14 cellular contexts compared by ENCODE assay signal in the genomic region with DNA sequence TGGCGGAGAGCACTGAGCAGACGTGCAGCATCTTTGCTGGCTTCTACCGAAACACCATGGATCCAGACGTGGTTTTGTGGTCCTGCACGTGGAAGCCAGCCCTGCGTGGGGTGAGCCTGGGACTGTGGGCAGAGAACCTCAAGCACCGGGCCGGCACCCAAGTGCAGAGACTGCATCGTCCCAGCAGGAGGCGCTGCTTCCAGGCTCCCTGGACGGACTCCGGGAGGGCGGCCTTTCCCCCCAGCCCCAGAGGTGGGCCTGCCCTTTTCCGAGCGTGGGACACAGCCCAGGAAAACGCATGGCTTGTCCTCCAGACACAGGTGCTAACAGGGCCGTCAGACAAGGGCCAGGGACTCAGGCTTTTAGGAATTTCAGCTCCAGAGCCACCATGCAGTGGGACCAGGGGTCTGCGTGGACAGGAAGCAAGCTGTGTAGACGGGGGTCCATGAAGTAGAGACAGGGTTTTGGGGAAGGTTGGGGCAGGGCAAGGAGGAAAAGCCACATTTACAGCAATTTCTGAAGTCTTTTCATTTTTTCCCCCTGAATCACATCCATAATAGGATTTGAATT.
DNase-seq lines count a peak whose midpoint lies in the region; ATAC-seq and TF ChIP-seq lines count a peak whose summit lies in the region.
"Had no signal": no experiment of that assay in that cellular context is flagged by ENCODE, and none has a peak within 500 bp of the region (broad histone marks: within the 10 kb centered on the region; RNA-seq: fewer than 3 reads in every experiment).

No MANE protein-coding gene starts in this region.

- H3K4me3 Mint-ChIP-seq in stimulated activated naive B cell treated with anti-CD40 and anti-IgM and Interleukin-4, amounts not matched to agents 10 μg/mL and 1 μg/mL and 100 μg/mL, for 72 hours = no peak overlapping the region

- H2AFZ ChIP-seq in SU-DHL-6 (ENCODE audit: low read depth, low read length, severe bottlenecking) = no peak overlapping the region

- 71% methylated on average over 18 to 19 of the region's 19 CpGs for WGBS in lung, 2 donors

- no peak overlapping the region for H3K27ac Mint-ChIP-seq in stimulated activated naive B cell treated with anti-CD40 and anti-IgM and Interleukin-4, amounts not matched to agents 10 μg/mL and 1 μg/mL and 100 μg/mL, for 72 hours

- no peaks in the 10 kb centered on the region for H4K20me1 ChIP-seq in SU-DHL-6 (ENCODE audit: low read depth, low read length)

- DNase-seq in lung (ENCODE audit: low spot score) (no peak), NCI-H774 (lab: John Stamatoyannopoulos, UW) (no peak)
- DNase-seq in stimulated activated naive B cell treated with anti-CD40 and anti-IgM and Interleukin-4, amounts not matched to agents 10 μg/mL and 1 μg/mL and 100 μg/mL, for 72 hours = no peak
- no peak for DNase-seq in central memory CD4-positive, alpha-beta T cell
- DNase-seq: cortex of kidney, left cardiac atrium, NCI-H1417 treated with DMSO at 0.1 percent for 48 hours had no signal

- peaks cover 12 to 25% of the 10 kb centered on the region in 2 donors for H3K4me1 Mint-ChIP-seq in stimulated activated naive B cell treated with anti-CD40 and anti-IgM and Interleukin-4, amounts not matched to agents 10 μg/mL and 1 μg/mL and 100 μg/mL, for 72 hours

- no peak overlapping the region for H3K4me2 ChIP-seq in SU-DHL-6 (ENCODE audit: low read depth, low read length, poor library complexity, severe bottlenecking)

- no peaks in the 10 kb centered on the region for H3K9me3 Mint-ChIP-seq in stimulated activated naive B cell treated with anti-CD40 and anti-IgM and Interleukin-4, amounts not matched to agents 10 μg/mL and 1 μg/mL and 100 μg/mL, for 72 hours
- H3K9me3 Mint-ChIP-seq: activated naive CD4-positive, alpha-beta T cell treated with anti-CD3 and anti-CD28 coated beads, Interleukin-2, amount 50 U/mL, for 24 hours; T-cell had no signal

- no peaks in the 10 kb centered on the region for H3K79me2 ChIP-seq in SU-DHL-6 (ENCODE audit: insufficient read depth, low read length)

- TF ChIP-seq CTCF in 22Rv1 (IDR thresholded peaks at IDR 0.05) = peak; percentile 63
- peak; percentile 49; the same call in 2 of the 3 replicates for TF ChIP-seq CTCF in GM12872 (IDR thresholded peaks at IDR 0.05; ENCODE audit: insufficient read depth, low read depth, low read length)
- peak; percentile 11 for TF ChIP-seq CTCF in SU-DHL-6 (IDR thresholded peaks at IDR 0.05; ENCODE audit: insufficient read depth, low read length, poor library complexity, severe bottlenecking)
- no peak for TF ChIP-seq CTCF in lung (IDR thresholded peaks at IDR 0.05; ENCODE audit: control extremely low read depth, extremely low read depth)

- H3K4me3 ChIP-seq in SU-DHL-6 (ENCODE audit: insufficient read depth, low read length, poor library complexity, severe bottlenecking) (no peak overlapping the region), lung (no peak overlapping the region)
- H3K4me3 ChIP-seq: thyroid gland had no signal

- no peaks in the 10 kb centered on the region for H3K27me3 ChIP-seq in SU-DHL-6 (ENCODE audit: low read length)
- H3K27me3 ChIP-seq in lung (ENCODE audit: control insufficient read depth, insufficient read depth) = peaks cover 7% of the 10 kb centered on the region
- H3K27me3 ChIP-seq: thyroid gland had no signal

- H3K9me2 ChIP-seq in SU-DHL-6 (replicated peaks; ENCODE audit: insufficient read depth, low read length) = no peaks in the 10 kb centered on the region

- no peak overlapping the region for H3K9ac ChIP-seq in SU-DHL-6 (ENCODE audit: low read length)

- no peaks in the 10 kb centered on the region for H3K9me3 ChIP-seq in SU-DHL-6 (ENCODE audit: insufficient read depth, low read length)
- H3K9me3 ChIP-seq in lung (ENCODE audit: control insufficient read depth in 2 of 2, insufficient read depth in 1 of 2, low read length in 1 of 2) = no peaks in the 10 kb centered on the region
- H3K9me3 ChIP-seq: thyroid gland had no signal

- no peaks in the 10 kb centered on the region for H3K36me3 ChIP-seq in SU-DHL-6 (ENCODE audit: low read length)
- no peaks in the 10 kb centered on the region for H3K36me3 ChIP-seq in lung (ENCODE audit: control insufficient read depth in 2 of 2, insufficient read depth in 2 of 2, low read length in 2 of 2)
- H3K36me3 ChIP-seq: thyroid gland had no signal

- no peaks in the 10 kb centered on the region for H3K4me1 ChIP-seq in lung (ENCODE audit: control insufficient read depth in 2 of 2, insufficient read depth in 2 of 2, low read length in 2 of 2)
- H3K4me1 ChIP-seq: thyroid gland had no signal

- no peaks in the 10 kb centered on the region for H3F3A ChIP-seq in SU-DHL-6 (ENCODE audit: insufficient read depth)

- H3K27ac ChIP-seq in 22Rv1 (no peak overlapping the region), SU-DHL-6 (ENCODE audit: low read depth, low read length) (no peak overlapping the region), lung (ENCODE audit: low read depth in 1 of 2, low read length in 1 of 2) (no peak overlapping the region)
- H3K27ac ChIP-seq: thyroid gland had no signal

- no peaks in the 10 kb centered on the region for H3K36me3 Mint-ChIP-seq in stimulated activated naive B cell treated with anti-CD40 and anti-IgM and Interleukin-4, amounts not matched to agents 10 μg/mL and 1 μg/mL and 100 μg/mL, for 72 hours
- H3K36me3 Mint-ChIP-seq: activated naive CD4-positive, alpha-beta T cell treated with anti-CD3 and anti-CD28 coated beads, Interleukin-2, amount 50 U/mL, for 24 hours; T-cell had no signal

- peaks cover 21 to 23% of the 10 kb centered on the region in 2 donors for H3K27me3 Mint-ChIP-seq in stimulated activated naive B cell treated with anti-CD40 and anti-IgM and Interleukin-4, amounts not matched to agents 10 μg/mL and 1 μg/mL and 100 μg/mL, for 72 hours

- peak; percentile 19 for ATAC-seq in lung (ENCODE audit: insufficient read depth, low FRiP score)
- no peak for ATAC-seq in stimulated activated naive B cell treated with anti-CD40 and anti-IgM and Interleukin-4, amounts not matched to agents 10 μg/mL and 1 μg/mL and 100 μg/mL, for 72 hours (replicated peaks)
- no peak for ATAC-seq in GM19467 (IDR thresholded peaks at IDR 0.05; ENCODE audit: unreplicated experiment)
